ENCODE assay signal across 2 cellular contexts in the genomic region with DNA sequence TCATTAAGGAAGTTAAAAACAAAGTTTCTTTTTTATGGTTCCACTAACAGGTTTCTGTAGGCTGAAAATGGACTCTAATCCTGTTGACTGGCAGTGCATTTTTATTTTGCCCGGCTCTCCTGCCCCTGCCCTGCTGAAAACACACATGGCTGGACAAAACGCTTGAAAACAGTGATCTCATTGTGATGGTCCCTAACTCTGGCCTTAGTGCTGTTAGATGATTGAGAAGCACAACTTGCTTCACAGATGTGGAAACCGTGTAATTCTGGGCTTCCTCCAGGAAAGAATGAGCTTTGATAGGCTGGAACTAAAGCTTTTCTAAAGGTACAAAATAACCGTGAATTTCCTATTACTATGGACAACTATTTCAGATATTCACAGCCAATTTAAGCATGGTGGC.
TF ChIP-seq lines count a peak whose summit lies in the region.

No MANE protein-coding gene starts in this region.

TF ChIP-seq in IMR-90, 13 proteins besides CTCF, POLR2A, EP300 and RAD21:
- TF ChIP-seq CEBPB (IDR thresholded peaks at IDR 0.05; ENCODE audit: low read depth, low read length): no peak
- no peak for TF ChIP-seq SMC3 (IDR thresholded peaks at IDR 0.05; ENCODE audit: low read depth, low read length)
- no peak for TF ChIP-seq FOS (IDR thresholded peaks at IDR 0.05; ENCODE audit: low read depth, low read length)
- TF ChIP-seq, protein P1, sequence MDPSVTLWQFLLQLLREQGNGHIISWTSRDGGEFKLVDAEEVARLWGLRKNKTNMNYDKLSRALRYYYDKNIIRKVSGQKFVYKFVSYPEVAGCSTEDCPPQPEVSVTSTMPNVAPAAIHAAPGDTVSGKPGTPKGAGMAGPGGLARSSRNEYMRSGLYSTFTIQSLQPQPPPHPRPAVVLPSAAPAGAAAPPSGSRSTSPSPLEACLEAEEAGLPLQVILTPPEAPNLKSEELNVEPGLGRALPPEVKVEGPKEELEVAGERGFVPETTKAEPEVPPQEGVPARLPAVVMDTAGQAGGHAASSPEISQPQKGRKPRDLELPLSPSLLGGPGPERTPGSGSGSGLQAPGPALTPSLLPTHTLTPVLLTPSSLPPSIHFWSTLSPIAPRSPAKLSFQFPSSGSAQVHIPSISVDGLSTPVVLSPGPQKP (IDR thresholded peaks at IDR 0.05; ENCODE audit: borderline replicate concordance, low read depth, low read length): no peak
- no peak for TF ChIP-seq CHD1 (IDR thresholded peaks at IDR 0.05; ENCODE audit: low read depth, low read length)
- TF ChIP-seq MXI1 (IDR thresholded peaks at IDR 0.05; ENCODE audit: borderline replicate concordance, low read depth, low read length): no peak
- TF ChIP-seq MAZ (IDR thresholded peaks at IDR 0.05; ENCODE audit: borderline replicate concordance, low read depth, low read length): no peak
- no peak for TF ChIP-seq USF2 (IDR thresholded peaks at IDR 0.05; ENCODE audit: low read depth, low read length)
- no peak for TF ChIP-seq NFE2L2 (IDR thresholded peaks at IDR 0.05; ENCODE audit: low read depth, low read length)
- no peak for TF ChIP-seq BHLHE40 (IDR thresholded peaks at IDR 0.05; ENCODE audit: low read depth, low read length)
- no peak for TF ChIP-seq RFX5 (IDR thresholded peaks at IDR 0.05; ENCODE audit: low read depth, low read length)
- TF ChIP-seq MAFK (IDR thresholded peaks at IDR 0.05; ENCODE audit: low read depth, low read length): no peak
- no peak for TF ChIP-seq RCOR1 (IDR thresholded peaks at IDR 0.05; ENCODE audit: insufficient replicate concordance, low read length)

TF ChIP-seq in H1, 55 proteins besides CTCF, POLR2A, EP300 and RAD21:
- no peak for TF ChIP-seq GTF2F1 (IDR thresholded peaks at IDR 0.05; ENCODE audit: borderline replicate concordance, low read depth, low read length)
- TF ChIP-seq SIX5 (IDR thresholded peaks at IDR 0.05; ENCODE audit: low read depth, low read length): no peak
- TF ChIP-seq TEAD4 (IDR thresholded peaks at IDR 0.05; ENCODE audit: low read depth, low read length): no peak
- no peak for TF ChIP-seq CBX8 (IDR thresholded peaks at IDR 0.05; ENCODE audit: borderline replicate concordance, low read depth, low read length)
- no peak for TF ChIP-seq CBX5 (IDR thresholded peaks at IDR 0.05; ENCODE audit: low read depth, low read length)
- no peak for TF ChIP-seq ATF2 (IDR thresholded peaks at IDR 0.05; ENCODE audit: low read length)
- TF ChIP-seq SRF (IDR thresholded peaks at IDR 0.05; ENCODE audit: low read depth, low read length): no peak
- no peak for TF ChIP-seq SP1 (IDR thresholded peaks at IDR 0.05; ENCODE audit: low read depth, low read length)
- TF ChIP-seq NANOG (IDR thresholded peaks at IDR 0.05; ENCODE audit: insufficient read depth, low read depth, low read length, poor library complexity, severe bottlenecking): no peak
- no peak for TF ChIP-seq EGR1 (IDR thresholded peaks at IDR 0.05; ENCODE audit: borderline replicate concordance, low read depth, low read length)
- TF ChIP-seq HDAC6 (IDR thresholded peaks at IDR 0.05; ENCODE audit: low read depth, low read length): no peak
- TF ChIP-seq CEBPB (IDR thresholded peaks at IDR 0.05; ENCODE audit: low read depth, low read length): no peak
- TF ChIP-seq TAF1 (IDR thresholded peaks at IDR 0.05; ENCODE audit: low read depth, low read length): no peak
- TF ChIP-seq MAFK (IDR thresholded peaks at IDR 0.05; ENCODE audit: low read depth, low read length): no peak
- TF ChIP-seq BACH1 (IDR thresholded peaks at IDR 0.05; ENCODE audit: low read length): no peak
- no peak for TF ChIP-seq RFX5 (IDR thresholded peaks at IDR 0.05; ENCODE audit: borderline replicate concordance, low read depth, low read length)
- no peak for TF ChIP-seq POLR2AphosphoS5 (IDR thresholded peaks at IDR 0.05; ENCODE audit: low read depth, low read length)
- TF ChIP-seq GABPA (IDR thresholded peaks at IDR 0.05; ENCODE audit: borderline replicate concordance, insufficient read depth, low read length): no peak
- no peak for TF ChIP-seq RNF2 (IDR thresholded peaks at IDR 0.05; ENCODE audit: borderline replicate concordance, low read depth, low read length, missing control alignments, poor library complexity, severe bottlenecking)
- TF ChIP-seq SUZ12 (IDR thresholded peaks at IDR 0.05; ENCODE audit: low read length): no peak
